In genomic region chr10:3784510-3785250, GRCh38 we compare ENCODE assay signal across 8 cellular contexts. TPM values are rescaled to one million over a fixed set of nuclear protein-coding genes. Genes with fewer than 3 reads are reported as not detected.
DNase-seq lines count a peak whose midpoint lies in the region; ATAC-seq lines count a peak whose summit lies in the region.

KLF6 (minus strand) TSS chr10:3785209; CDS start chr10:3785014, 195 bp downstream.

- H3K9me3 Mint-ChIP-seq in activated CD8-positive, alpha-beta memory T cell treated with anti-CD3 and anti-CD28 coated beads, Interleukin-2, amount 10 ng/mL, durations not matched to agents 7 days and 5 days (ENCODE audit: low read depth), result peaks cover 1% of the 10 kb centered on the region

- peaks cover 26% of the 10 kb centered on the region for H3K4me1 ChIP-seq in effector memory CD4-positive, alpha-beta T cell (ENCODE audit: control insufficient read depth, insufficient read depth, low read length, poor library complexity, severe bottlenecking)

- ATAC-seq in activated CD8-positive, alpha-beta memory T cell treated with anti-CD3 and anti-CD28 coated beads, Interleukin-2, amount 10 ng/mL, durations not matched to agents 7 days and 5 days, result peak; percentile 4
- ATAC-seq in HG02943 (IDR thresholded peaks at IDR 0.05; ENCODE audit: low read depth, unreplicated experiment), result peak; percentile 46

- H3K27ac Mint-ChIP-seq in activated CD8-positive, alpha-beta memory T cell treated with anti-CD3 and anti-CD28 coated beads, Interleukin-2, amount 10 ng/mL, durations not matched to agents 7 days and 5 days, result peak within 1 kb of the TSS; percentile 99

- H3K36me3 ChIP-seq in SK-N-MC (ENCODE audit: insufficient read depth, low read length), result peaks cover 30% of the 10 kb centered on the region
- peaks cover 33% of the 10 kb centered on the region for H3K36me3 ChIP-seq in effector memory CD4-positive, alpha-beta T cell (ENCODE audit: control insufficient read depth, insufficient read depth, low read length)

- no peak for DNase-seq in activated CD8-positive, alpha-beta memory T cell treated with anti-CD3 and anti-CD28 coated beads, Interleukin-2, amount 10 ng/mL, durations not matched to agents 7 days and 5 days
- DNase-seq in activated CD8-positive, alpha-beta memory T cell treated with anti-CD3 and anti-CD28 coated beads, Interleukin-2, amount 50 U/mL, for 48 hours, result no peak
- DNase-seq in SK-N-MC (ENCODE audit: low read depth, low spot score) (no peak), medulla oblongata (ENCODE audit: extremely low spot score) (peak; percentile 68), substantia nigra (lab: John Stamatoyannopoulos, UW) (peak in 26 of 49 donors; percentile 23 to 80 (median 60)), OCI-M2 (lab: John Stamatoyannopoulos, UW; ENCODE audit: unreplicated experiment) (no peak)
- DNase-seq in effector memory CD4-positive, alpha-beta T cell, result no peak

- CTCF ChIA-PET in activated CD8-positive, alpha-beta memory T cell treated with anti-CD3 and anti-CD28 coated beads, Interleukin-2, amount 10 ng/mL, durations not matched to agents 7 days and 5 days (lab: Charles Lee), result interaction anchor here (0.8 to 5.1 kb wide), 17 partner anchors 10 to 983 kb away, joined by 3 to 57 read pairs (median 4); no protein-coding TSS in a partner anchor

- peak within 1 kb of the TSS; percentile 93 for H3K4me3 Mint-ChIP-seq in activated CD8-positive, alpha-beta memory T cell treated with anti-CD3 and anti-CD28 coated beads, Interleukin-2, amount 10 ng/mL, durations not matched to agents 7 days and 5 days

- peaks cover 55% of the 10 kb centered on the region for H3K36me3 Mint-ChIP-seq in activated CD8-positive, alpha-beta memory T cell treated with anti-CD3 and anti-CD28 coated beads, Interleukin-2, amount 10 ng/mL, durations not matched to agents 7 days and 5 days

- no peaks in the 10 kb centered on the region for H3K27me3 ChIP-seq in effector memory CD4-positive, alpha-beta T cell (replicated peaks; ENCODE audit: control insufficient read depth, insufficient read depth, low read length, poor library complexity, severe bottlenecking)

- H3K27ac ChIP-seq in SK-N-MC, result peak within 1 kb of the TSS; percentile 93
- peak within 1 kb of the TSS; percentile 99 for H3K27ac ChIP-seq in effector memory CD4-positive, alpha-beta T cell (ENCODE audit: insufficient read depth, low read length, poor library complexity, severe bottlenecking)
- peak within 1 kb of the TSS; percentile 95 for H3K27ac ChIP-seq in substantia nigra (ENCODE audit: low read depth, low read length, poor library complexity, severe bottlenecking)

- peak within 1 kb of the TSS; percentile 99 for H3K9ac ChIP-seq in SK-N-MC (ENCODE audit: insufficient read length)

- H3K4me1 Mint-ChIP-seq in activated CD8-positive, alpha-beta memory T cell treated with anti-CD3 and anti-CD28 coated beads, Interleukin-2, amount 10 ng/mL, durations not matched to agents 7 days and 5 days, result peaks cover 30% of the 10 kb centered on the region

- no peaks in the 10 kb centered on the region for H3K27me3 Mint-ChIP-seq in activated CD8-positive, alpha-beta memory T cell treated with anti-CD3 and anti-CD28 coated beads, Interleukin-2, amount 10 ng/mL, durations not matched to agents 7 days and 5 days

- no peaks in the 10 kb centered on the region for H3K9me3 ChIP-seq in SK-N-MC (ENCODE audit: low read depth, low read length)
- H3K9me3 ChIP-seq in effector memory CD4-positive, alpha-beta T cell (ENCODE audit: control insufficient read depth, low read length), result no peaks in the 10 kb centered on the region

- H3K4me3 ChIP-seq in SK-N-MC, result peak within 1 kb of the TSS; percentile 81
- H3K4me3 ChIP-seq in effector memory CD4-positive, alpha-beta T cell (ENCODE audit: insufficient read depth, low read depth, low read length, poor library complexity, severe bottlenecking), result peak within 1 kb of the TSS; percentile 94

RNA-seq across cellular contexts. Expression of gene KLF6, which starts in this region (rescaled TPM):
- total RNA-seq in activated CD8-positive, alpha-beta memory T cell treated with anti-CD3 and anti-CD28 coated beads, Interleukin-2, amount 10 ng/mL, durations not matched to agents 7 days and 5 days, result 100 to 1,000 TPM; 149 to 208 TPM

Comparison
In these comparisons a context has a peak if more than half of its experiments do, and no peak if none do; other contexts are left out.
1. DNase-seq: peak in medulla oblongata (single experiment) and substantia nigra (26 of 49); none in activated CD8-positive, alpha-beta memory T cell treated with anti-CD3 and anti-CD28 coated beads, Interleukin-2, amount 10 ng/mL, durations not matched to agents 7 days and 5 days (single experiment), activated CD8-positive, alpha-beta memory T cell treated with anti-CD3 and anti-CD28 coated beads, Interleukin-2, amount 50 U/mL, for 48 hours (single experiment), SK-N-MC (single experiment), effector memory CD4-positive, alpha-beta T cell (0 of 3) and OCI-M2 (single experiment).
2. Peak in every context shown above with its lines, with median percentiles within 50 percentile points of each other: H3K27ac ChIP-seq.